In genomic region chr6:41098366-41098765, GRCh38 we compare ENCODE assay signal across 20 cellular contexts. TPM values are rescaled to one million over a fixed set of nuclear protein-coding genes. Genes with fewer than 3 reads are reported as not detected.
A peak's percentile ranks its signal among the peaks of the same experiment; 100 is the strongest.
DNase-seq lines count a peak whose midpoint lies in the region; ATAC-seq and TF ChIP-seq lines count a peak whose summit lies in the region.
"Had no signal": no experiment of that assay in that cellular context is flagged by ENCODE, and none has a peak within 500 bp of the region (broad histone marks: within the 10 kb centered on the region; RNA-seq: fewer than 3 reads in every experiment).

No MANE protein-coding gene starts in this region.

- H3K4me2 ChIP-seq in SK-N-SH = no peak overlapping the region
- H3K4me2 ChIP-seq: PC-9 had no signal

- H3K4me3 Mint-ChIP-seq in MCF 10A (ENCODE audit: unreplicated experiment) (no peak overlapping the region), progenitor cell of endocrine pancreas (ENCODE audit: low read depth) (no peak overlapping the region)
- H3K4me3 Mint-ChIP-seq: IgD-negative memory B cell had no signal

- H3K9me2 ChIP-seq in SK-N-SH = no peaks in the 10 kb centered on the region

- TF ChIP-seq CTCF in SK-N-SH (IDR thresholded peaks at IDR 0.05) = no peak
- no peak for TF ChIP-seq CTCF in MCF 10A (IDR thresholded peaks at IDR 0.05; ENCODE audit: unreplicated experiment)
- no peak for TF ChIP-seq CTCF in tibial artery (IDR thresholded peaks at IDR 0.05)
- no peak for TF ChIP-seq CTCF in progenitor cell of endocrine pancreas (IDR thresholded peaks at IDR 0.05; ENCODE audit: unreplicated experiment)

- peaks cover 16% of the 10 kb centered on the region for H3F3A ChIP-seq in SK-N-SH (replicated peaks; ENCODE audit: insufficient read depth)

- H2AFZ ChIP-seq in SK-N-SH (ENCODE audit: low read depth) = no peak overlapping the region
- H2AFZ ChIP-seq: PC-9 had no signal

- H3K27me3 Mint-ChIP-seq in MCF 10A (ENCODE audit: insufficient read depth, unreplicated experiment) (no peaks in the 10 kb centered on the region), progenitor cell of endocrine pancreas (no peaks in the 10 kb centered on the region)
- H3K27me3 Mint-ChIP-seq: IgD-negative memory B cell had no signal

- intact Hi-C loops in MCF 10A (cut with micrococcal nuclease) (no loop called here), tibial artery (cut with DNase I; ENCODE audit: low total_unique reads) (no loop called here)

- H3K27ac ChIP-seq in SK-N-SH (ENCODE audit: low read depth in 2 of 2, low read length in 1 of 2) (peak overlapping the region; percentile 62 to 66), mesodermal cell (ENCODE audit: low read depth, low read length, severe bottlenecking) (peak overlapping the region; percentile 48), tibial artery (peak overlapping the region; percentile 11 to 21)
- H3K27ac ChIP-seq: C4-2B, PC-9, transverse colon had no signal

- POLR2A ChIA-PET in SK-N-SH (lab: Yijun Ruan, JAX) = no interaction called here
- POLR2A ChIA-PET in MCF 10A (lab: Yijun Ruan, JAX) = no interaction called here

- TF ChIP-seq RAD21 in SK-N-SH (IDR thresholded peaks at IDR 0.05; ENCODE audit: low read length) = no peak

- no peak overlapping the region for H3K9ac ChIP-seq in SK-N-SH

- H3K27ac Mint-ChIP-seq in MCF 10A (ENCODE audit: low read depth, unreplicated experiment) = peak overlapping the region; percentile 32
- no peak overlapping the region for H3K27ac Mint-ChIP-seq in progenitor cell of endocrine pancreas

- 0 out of 2 replicates have a peak, but pooled peaks cover 3% of the 10 kb centered on the region for H4K20me1 ChIP-seq in SK-N-SH (ENCODE audit: insufficient read depth)

- H3K36me3 Mint-ChIP-seq in MCF 10A (ENCODE audit: insufficient read depth, unreplicated experiment) (peaks cover 88% of the 10 kb centered on the region), progenitor cell of endocrine pancreas (ENCODE audit: insufficient read depth) (peaks cover 37% of the 10 kb centered on the region)

- TF ChIP-seq EP300 in SK-N-SH (IDR thresholded peaks at IDR 0.05; ENCODE audit: borderline replicate concordance in 1 of 2, low read depth in 1 of 2, low read length in 1 of 2) = no peak

- no peaks in the 10 kb centered on the region for H3K79me2 ChIP-seq in SK-N-SH (ENCODE audit: insufficient read depth)

- DNase-seq in SK-N-SH (no peak), MCF 10A (ENCODE audit: unreplicated experiment) (no peak), tibial artery (no peak), progenitor cell of endocrine pancreas (ENCODE audit: low spot score, unreplicated experiment) (no peak)
- DNase-seq: activated CD4-positive, alpha-beta T cell treated with anti-CD3 and anti-CD28 coated beads, Interleukin-2, amount 50 U/mL, for 48 hours; activated T-cell treated with anti-CD3 and anti-CD28 coated beads, Interleukin-2, amount 50 U/mL, for 1 hour; NCI-H1048; NCI-H2107; NCI-H526 treated with DMSO at 0.1 percent for 48 hours; PC-9; transverse colon had no signal

- CTCF ChIA-PET in SK-N-SH (lab: Yijun Ruan, JAX) = interaction anchor here (0.6 to 1.5 kb wide), 4 partner anchors 70 to 850 kb away, joined by 3 to 4 read pairs (median 3); no protein-coding TSS in a partner anchor
- CTCF ChIA-PET in MCF 10A (lab: Yijun Ruan, JAX) = no interaction called here

- 82% methylated on average over 3 of the region's 3 CpGs for WGBS in SK-N-SH (ENCODE audit: low lambda C conversion rate)
- WGBS in mesodermal cell (ENCODE audit: insufficient coverage in 2 of 2), 2 experiments = 93 to 100% methylated on average over 1 of the region's 3 CpGs

- no peaks in the 10 kb centered on the region for H3K27me3 ChIP-seq in SK-N-SH (ENCODE audit: insufficient read depth)
- no peaks in the 10 kb centered on the region for H3K27me3 ChIP-seq in tibial artery
- H3K27me3 ChIP-seq: transverse colon had no signal

- peaks cover 73 to 80% of the 10 kb centered on the region in 2 experiments for H3K36me3 ChIP-seq in SK-N-SH (replicated peaks in 1 of 2; ENCODE audit: control insufficient read depth in 1 of 2, insufficient read depth in 2 of 2, low read length in 1 of 2)
- peaks cover 73% of the 10 kb centered on the region for H3K36me3 ChIP-seq in mesodermal cell (ENCODE audit: control insufficient read depth, insufficient read depth, low read length)
- H3K36me3 ChIP-seq in tibial artery = peaks cover 39 to 68% (median 68%) of the 10 kb centered on the region in 3 donors

- H3K4me3 ChIP-seq in SK-N-SH (ENCODE audit: low read depth in 2 of 2, low read length in 1 of 2) (no peak overlapping the region), mesodermal cell (ENCODE audit: extremely low read depth, insufficient read depth, low read length, poor library complexity, severe bottlenecking) (no peak overlapping the region), tibial artery (no peak overlapping the region)
- H3K4me3 ChIP-seq: lung, PC-9, transverse colon had no signal

- ATAC-seq in SK-N-SH treated with all-trans-retinoic acid at 6 μM for 48 hours (no peak; the same call in 2 of the 3 replicates), GM21360 (IDR thresholded peaks at IDR 0.05; ENCODE audit: unreplicated experiment) (no peak), GM19455 (IDR thresholded peaks at IDR 0.05; ENCODE audit: unreplicated experiment) (no peak)

- H3K9me3 Mint-ChIP-seq in MCF 10A (ENCODE audit: unreplicated experiment) (no peaks in the 10 kb centered on the region), progenitor cell of endocrine pancreas (ENCODE audit: low read depth) (no peaks in the 10 kb centered on the region)
- H3K9me3 Mint-ChIP-seq: IgD-negative memory B cell had no signal

- no peaks in the 10 kb centered on the region for H3K4me1 Mint-ChIP-seq in MCF 10A (ENCODE audit: insufficient read depth, unreplicated experiment)
- no peaks in the 10 kb centered on the region for H3K4me1 Mint-ChIP-seq in progenitor cell of endocrine pancreas (ENCODE audit: low read depth)
- H3K4me1 Mint-ChIP-seq: IgD-negative memory B cell had no signal

- peaks cover 11 to 20% of the 10 kb centered on the region in 2 experiments for H3K4me1 ChIP-seq in SK-N-SH (ENCODE audit: control insufficient read depth in 1 of 2, insufficient read depth in 2 of 2, low read depth in 1 of 2, low read length in 1 of 2)
- H3K4me1 ChIP-seq in mesodermal cell (ENCODE audit: control insufficient read depth, insufficient read depth, low read length, poor library complexity, severe bottlenecking) = no peaks in the 10 kb centered on the region
- H3K4me1 ChIP-seq in tibial artery = peaks cover 0 to 20% (median 5%) of the 10 kb centered on the region in 4 donors
- H3K4me1 ChIP-seq: transverse colon had no signal

- no peaks in the 10 kb centered on the region for H3K9me3 ChIP-seq in SK-N-SH
- H3K9me3 ChIP-seq in mesodermal cell (ENCODE audit: control insufficient read depth, low read length) = no peaks in the 10 kb centered on the region
- H3K9me3 ChIP-seq in tibial artery = no peaks in the 10 kb centered on the region
- H3K9me3 ChIP-seq: transverse colon had no signal

- BruUV-seq in MCF 10A (replicated peaks; lab: Mats Ljungman, UMichigan) = TSS peak; percentile 23

TF ChIP-seq in SK-N-SH treated with all-trans-retinoic acid at 6 μM for 48 hours, 23 proteins besides CTCF, POLR2A, EP300 and RAD21 (continues in another document):
- no peak for TF ChIP-seq ZFP30 (CRISPR knock-in tag; IDR thresholded peaks at IDR 0.05)
- no peak for TF ChIP-seq ZNF565 (CRISPR knock-in tag; conservative IDR thresholded peaks at IDR 0.05; ENCODE audit: low read depth)
- no peak for TF ChIP-seq ISL1 (CRISPR knock-in tag; IDR thresholded peaks at IDR 0.05)
- no peak for TF ChIP-seq GLIS3 (CRISPR knock-in tag; IDR thresholded peaks at IDR 0.05)

RNA-seq across cellular contexts. Expression of gene NFYA, which starts 25.6 kb away (rescaled TPM):
- 6.8 and 9.7 TPM in 2 replicates for polyA plus RNA-seq in SK-N-SH (2012; rRNA removed)
- 6.8 and 8.1 TPM in 2 replicates for polyA plus RNA-seq in SK-N-SH (2012; cell fraction: cytosol; rRNA removed)
- 10.5 and 17.2 TPM in 2 replicates for polyA plus RNA-seq in SK-N-SH (2012; cell fraction: nucleus; rRNA removed)
- total RNA-seq in MCF 10A (2022) (41.5 and 42.1 TPM in 2 replicates), progenitor cell of endocrine pancreas (61.8 and 62.7 TPM in 2 replicates)
- polyA plus RNA-seq in mesodermal cell (2013, experiment 1 of 2) = 44.2 TPM
- 38.6 TPM for polyA plus RNA-seq in mesodermal cell (2013, experiment 2 of 2)

RNA-seq across cellular contexts. Expression of gene OARD1, which starts 26.2 kb away (rescaled TPM):
- 5.6 and 6.4 TPM in 2 replicates for polyA plus RNA-seq in SK-N-SH (2012; rRNA removed)
- polyA plus RNA-seq in SK-N-SH (2012; cell fraction: cytosol; rRNA removed) = 9.3 and 15.7 TPM in 2 replicates
- 2.2 and 4.7 TPM in 2 replicates for polyA plus RNA-seq in SK-N-SH (2012; cell fraction: nucleus; rRNA removed)
- total RNA-seq in MCF 10A (2022) = 28.0 and 35.2 TPM in 2 replicates
- polyA plus RNA-seq in mesodermal cell (2013, experiment 1 of 2) = 30.2 TPM
- polyA plus RNA-seq in mesodermal cell (2013, experiment 2 of 2) = 34.0 TPM
- total RNA-seq in progenitor cell of endocrine pancreas = 45.7 and 51.4 TPM in 2 replicates

RNA-seq across cellular contexts. Expression of gene APOBEC2, which starts 45.4 kb away (rescaled TPM):
- not detected in 2 replicates for polyA plus RNA-seq in SK-N-SH (2012; rRNA removed)
- not detected in 2 replicates for polyA plus RNA-seq in SK-N-SH (2012; cell fraction: cytosol; rRNA removed)
- not detected in 2 replicates for polyA plus RNA-seq in SK-N-SH (2012; cell fraction: nucleus; rRNA removed)
- total RNA-seq in MCF 10A (2022) = not detected in 2 replicates
- not detected for polyA plus RNA-seq in mesodermal cell (2013, experiment 1 of 2)
- not detected for polyA plus RNA-seq in mesodermal cell (2013, experiment 2 of 2)
- 1.2 and 1.4 TPM in 2 replicates for total RNA-seq in progenitor cell of endocrine pancreas
- total RNA-seq: epithelial cell of proximal tubule, PC-9, transverse colon had no signal

RNA-seq across cellular contexts. Expression of gene TREML1, which starts 55.8 kb away (rescaled TPM):
- polyA plus RNA-seq in SK-N-SH (2012; rRNA removed) = not detected in 2 replicates
- not detected in 2 replicates for polyA plus RNA-seq in SK-N-SH (2012; cell fraction: cytosol; rRNA removed)
- not detected in 2 replicates for polyA plus RNA-seq in SK-N-SH (2012; cell fraction: nucleus; rRNA removed)
- total RNA-seq in MCF 10A (2022) (not detected in 2 replicates), progenitor cell of endocrine pancreas (not detected in 2 replicates)
- polyA plus RNA-seq in mesodermal cell (2013, experiment 1 of 2) = not detected
- not detected for polyA plus RNA-seq in mesodermal cell (2013, experiment 2 of 2)
- total RNA-seq: epithelial cell of proximal tubule, PC-9, skeletal muscle tissue, transverse colon had no signal

RNA-seq across cellular contexts. Expression of gene TSPO2, which starts 56.1 kb away (rescaled TPM):
- not detected in 2 replicates for polyA plus RNA-seq in SK-N-SH (2012; rRNA removed)
- not detected in 2 replicates for polyA plus RNA-seq in SK-N-SH (2012; cell fraction: cytosol; rRNA removed)
- polyA plus RNA-seq in SK-N-SH (2012; cell fraction: nucleus; rRNA removed) = not detected in 2 replicates
- not detected in 2 replicates for total RNA-seq in MCF 10A (2022)
- not detected for polyA plus RNA-seq in mesodermal cell (2013, experiment 1 of 2)
- polyA plus RNA-seq in mesodermal cell (2013, experiment 2 of 2) = not detected
- total RNA-seq in progenitor cell of endocrine pancreas = not detected in 2 replicates
- total RNA-seq: epithelial cell of proximal tubule, PC-9, transverse colon had no signal
- polyA plus RNA-seq: IgD-negative memory B cell had no signal
